In genomic region chr18:68724021-68724420, GRCh38 we compare ENCODE assay signal across 28 cellular contexts.
"Had no signal": no experiment of that assay in that cellular context is flagged by ENCODE, and none has a peak within 500 bp of the region (broad histone marks: within the 10 kb centered on the region; RNA-seq: fewer than 3 reads in every experiment).

No MANE protein-coding gene starts in this region.

- H3K27ac Mint-ChIP-seq: activated CD4-positive, alpha-beta memory T cell treated with anti-CD3 and anti-CD28 coated beads, Interleukin-2, amount 10 ng/mL, durations not matched to agents 7 days and 5 days; activated CD4-positive, alpha-beta T cell treated with anti-CD3 and anti-CD28 coated beads, Interleukin-2, amount 10 ng/mL, durations not matched to agents 7 days and 5 days; activated naive CD4-positive, alpha-beta T cell treated with anti-CD3 and anti-CD28 coated beads, Interleukin-2, amount 10 ng/mL, durations not matched to agents 7 days and 5 days; activated T-cell treated with anti-CD3 and anti-CD28 coated beads, Interleukin-2, amount 50 U/mL, for 24 hours; activated T-helper 2 cell treated with anti-CD3 and anti-CD28 coated beads, Interferon-gamma antibody, Interleukin-2, Interleukin-4, amounts not matched to agents 10 μg/mL and 5 μg/mL and 100 μg/mL, durations not matched to agents 14 hours and 24 hours and 36 hours; brain; endodermal cell had no signal

- H3K4me1 Mint-ChIP-seq: brain, endodermal cell had no signal

- ATAC-seq: activated naive CD4-positive, alpha-beta T cell treated with anti-CD3 and anti-CD28 coated beads, Interleukin-2, amount 50 U/mL, for 72 hours; esophagus mucosa had no signal

- H3K4me1 ChIP-seq: ascending aorta, breast epithelium, colonic mucosa had no signal

- H3K4me3 Mint-ChIP-seq: activated CD4-positive, alpha-beta memory T cell treated with anti-CD3 and anti-CD28 coated beads, Interleukin-2, amount 10 ng/mL, durations not matched to agents 7 days and 5 days; activated CD4-positive, alpha-beta T cell treated with anti-CD3 and anti-CD28 coated beads, Interleukin-2, amount 10 ng/mL, durations not matched to agents 7 days and 5 days; activated naive CD4-positive, alpha-beta T cell treated with anti-CD3 and anti-CD28 coated beads, Interleukin-2, amount 10 ng/mL, durations not matched to agents 7 days and 5 days; activated naive CD8-positive, alpha-beta T cell treated with anti-CD3 and anti-CD28 coated beads, Interleukin-2, amount 10 ng/mL, durations not matched to agents 7 days and 5 days; activated T-cell treated with anti-CD3 and anti-CD28 coated beads, Interleukin-2, amount 50 U/mL, for 24 hours; brain; endodermal cell had no signal

- H3K9me3 ChIP-seq: ascending aorta, breast epithelium, colonic mucosa had no signal

- H3K4me3 ChIP-seq: ascending aorta, breast epithelium, cardiac muscle cell, colonic mucosa, dorsolateral prefrontal cortex had no signal

- H3K27me3 ChIP-seq: ascending aorta, breast epithelium, cardiac muscle cell, colonic mucosa, dorsolateral prefrontal cortex had no signal

- H3K9me3 Mint-ChIP-seq: activated CD4-positive, alpha-beta memory T cell treated with anti-CD3 and anti-CD28 coated beads, Interleukin-2, amount 10 ng/mL, durations not matched to agents 7 days and 5 days; activated CD4-positive, alpha-beta T cell treated with anti-CD3 and anti-CD28 coated beads, Interleukin-2, amount 10 ng/mL, durations not matched to agents 7 days and 5 days; activated naive CD4-positive, alpha-beta T cell treated with anti-CD3 and anti-CD28 coated beads, Interleukin-2, amount 10 ng/mL, durations not matched to agents 7 days and 5 days; activated naive CD4-positive, alpha-beta T cell treated with anti-CD3 and anti-CD28 coated beads, Interleukin-2, amount 50 U/mL, for 72 hours; activated T-cell treated with anti-CD3 and anti-CD28 coated beads, Interleukin-2, amount 50 U/mL, for 24 hours; activated T-helper 2 cell treated with anti-CD3 and anti-CD28 coated beads, Interferon-gamma antibody, Interleukin-2, Interleukin-4, amounts not matched to agents 10 μg/mL and 5 μg/mL and 100 μg/mL, durations not matched to agents 14 hours and 24 hours and 36 hours; brain had no signal

- H3K27ac ChIP-seq: ascending aorta, breast epithelium, cardiac muscle cell, colonic mucosa had no signal

- DNase-seq: activated CD4-positive, alpha-beta memory T cell treated with anti-CD3 and anti-CD28 coated beads, Interleukin-2, amount 10 ng/mL, durations not matched to agents 7 days and 5 days; activated CD4-positive, alpha-beta T cell treated with anti-CD3 and anti-CD28 coated beads for 1 hour; activated CD4-positive, alpha-beta T cell treated with anti-CD3 and anti-CD28 coated beads for 4 hours; activated CD4-positive, alpha-beta T cell treated with anti-CD3 and anti-CD28 coated beads, Interleukin-2, amount 10 ng/mL, durations not matched to agents 7 days and 5 days; activated CD4-positive, alpha-beta T cell treated with anti-CD3 and anti-CD28 coated beads, Interleukin-2, amount 50 U/mL, for 4 hours; activated CD8-positive, alpha-beta memory T cell treated with anti-CD3 and anti-CD28 coated beads, Interleukin-2, amount 50 U/mL, for 48 hours; activated gamma-delta T cell; activated naive CD4-positive, alpha-beta T cell; activated naive CD4-positive, alpha-beta T cell treated with anti-CD3 and anti-CD28 coated beads, Interleukin-2, amount 10 ng/mL, durations not matched to agents 7 days and 5 days; activated naive CD8-positive, alpha-beta T cell treated with anti-CD3 and anti-CD28 coated beads, Interleukin-2, amount 10 ng/mL, durations not matched to agents 7 days and 5 days; activated T-cell treated with anti-CD3 and anti-CD28 coated beads for 4 hours; activated T-cell treated with anti-CD3 and anti-CD28 coated beads, Interleukin-2, amount 50 U/mL, for 24 hours; central memory CD4-positive, alpha-beta T cell; cerebellar nuclear complex; colonic mucosa; dorsolateral prefrontal cortex; effector memory CD4-positive, alpha-beta T cell; endodermal cell; foreskin fibroblast; head of caudate nucleus; T-helper 2 cell had no signal

- H3K36me3 Mint-ChIP-seq: activated naive CD4-positive, alpha-beta T cell treated with anti-CD3 and anti-CD28 coated beads, Interleukin-2, amount 50 U/mL, for 72 hours had no signal

- H3K36me3 ChIP-seq: ascending aorta, breast epithelium, cardiac muscle cell, colonic mucosa had no signal

- H3K27me3 Mint-ChIP-seq: activated CD4-positive, alpha-beta memory T cell treated with anti-CD3 and anti-CD28 coated beads, Interleukin-2, amount 10 ng/mL, durations not matched to agents 7 days and 5 days; activated CD4-positive, alpha-beta T cell treated with anti-CD3 and anti-CD28 coated beads, Interleukin-2, amount 10 ng/mL, durations not matched to agents 7 days and 5 days; activated naive CD4-positive, alpha-beta T cell treated with anti-CD3 and anti-CD28 coated beads, Interleukin-2, amount 10 ng/mL, durations not matched to agents 7 days and 5 days; activated T-cell treated with anti-CD3 and anti-CD28 coated beads, Interleukin-2, amount 50 U/mL, for 24 hours had no signal
